In the genomic region with DNA sequence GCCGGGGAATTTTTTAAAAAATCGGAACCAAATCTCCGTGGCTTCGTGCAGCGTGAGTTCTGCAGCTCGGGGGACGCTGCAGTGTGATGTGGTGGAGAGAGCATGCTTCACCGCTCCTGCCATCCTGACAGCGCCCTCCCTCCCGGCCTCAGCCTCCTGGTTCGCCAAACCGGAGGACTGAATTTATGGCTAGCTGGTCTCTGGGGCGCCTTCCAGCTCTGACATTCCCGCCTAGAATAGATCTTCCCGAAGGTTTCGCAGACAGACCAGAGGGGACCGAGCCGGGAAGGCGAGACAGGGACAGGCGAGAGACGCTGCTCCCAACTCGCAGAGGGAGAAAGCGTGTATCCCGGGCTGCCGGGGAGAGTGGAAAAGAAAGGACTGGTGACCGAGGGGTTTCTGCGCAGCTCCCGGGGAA, we compare ENCODE assay signal across 9 cellular contexts. TPM values are rescaled to one million over a fixed set of nuclear protein-coding genes. Genes with fewer than 3 reads are reported as not detected.
DNase-seq lines count a peak whose midpoint lies in the region; FAIRE-seq and TF ChIP-seq lines count a peak whose summit lies in the region.
"Had no signal": no experiment of that assay in that cellular context is flagged by ENCODE, and none has a peak within 500 bp of the region (broad histone marks: within the 10 kb centered on the region; RNA-seq: fewer than 3 reads in every experiment).

No MANE protein-coding gene starts in this region.

- peak overlapping the region; percentile 79 for H3K4me2 ChIP-seq in keratinocyte (ENCODE audit: control insufficient read depth, extremely low read depth, insufficient read depth, low read depth, low read length)

- H3K36me3 ChIP-seq in Caco-2 (ENCODE audit: control insufficient read depth, insufficient read depth, low read length) (no peaks in the 10 kb centered on the region), bronchial epithelial cell (ENCODE audit: control insufficient read depth, insufficient read depth, low read length) (no peaks in the 10 kb centered on the region), keratinocyte (ENCODE audit: control insufficient read depth in 2 of 2, extremely low read depth in 1 of 2, insufficient read depth in 2 of 2, low read length in 2 of 2) (no peaks in the 10 kb centered on the region)

- H2AFZ ChIP-seq in keratinocyte (ENCODE audit: control insufficient read depth, low read length) = peak overlapping the region; percentile 51

- H3K9me3 Mint-ChIP-seq in Caco-2 (ENCODE audit: unreplicated experiment) = no peaks in the 10 kb centered on the region

- DNase-seq in Caco-2 = peak in 1 of 2 experiments; percentile 38
- peak; percentile 48 for DNase-seq in M059J (ENCODE audit: low read depth)
- DNase-seq in bronchial epithelial cell (ENCODE audit: low read depth) = no peak
- DNase-seq in keratinocyte (ENCODE audit: low read depth, low spot score) = no peak
- no peak for DNase-seq in CD1c-positive myeloid dendritic cell (ENCODE audit: extremely low spot score)
- DNase-seq in NCI-H2029 (lab: John Stamatoyannopoulos, UW) = no peak
- no peak for DNase-seq in SIG-M5 (lab: John Stamatoyannopoulos, UW)

- peak overlapping the region; percentile 82 for H3K27ac Mint-ChIP-seq in Caco-2 (ENCODE audit: unreplicated experiment)

- H3K4me3 ChIP-seq in Caco-2 (ENCODE audit: low read depth, low read length) = peak overlapping the region; percentile 37
- peak overlapping the region; percentile 58 for H3K4me3 ChIP-seq in bronchial epithelial cell (ENCODE audit: low read depth, low read length)
- H3K4me3 ChIP-seq in keratinocyte (ENCODE audit: control insufficient read depth in 2 of 3, extremely low read depth in 1 of 3, insufficient read depth in 2 of 3, low read depth in 1 of 3, low read length in 3 of 3) = peak overlapping the region; percentile 21 to 62 (median 62)
- H3K4me3 ChIP-seq in skin epidermis = peak overlapping the region; percentile 40 to 63 (median 56)

- H3K27me3 Mint-ChIP-seq in Caco-2 (ENCODE audit: insufficient read depth, unreplicated experiment) = peaks cover 17% of the 10 kb centered on the region

- no peak for TF ChIP-seq CTCF in Caco-2 (IDR thresholded peaks at IDR 0.05; ENCODE audit: insufficient read depth in 1 of 2, low read depth in 1 of 2, low read length in 1 of 2, severe bottlenecking in 1 of 2, unreplicated experiment in 1 of 2)
- no peak for TF ChIP-seq CTCF in bronchial epithelial cell (IDR thresholded peaks at IDR 0.05; ENCODE audit: insufficient read depth, low read length, severe bottlenecking)
- peak in 1 of 3 experiments; percentile 23 for TF ChIP-seq CTCF in keratinocyte (optimal IDR thresholded peaks at IDR 0.05 in 1 of 3, IDR thresholded peaks at IDR 0.05 in 1 of 3, conservative IDR thresholded peaks at IDR 0.05 in 1 of 3; ENCODE audit: extremely low read depth in 1 of 3, insufficient read depth in 2 of 3, low read length in 3 of 3)

- H3K9me1 ChIP-seq in keratinocyte (ENCODE audit: control insufficient read depth, extremely low read depth, insufficient read depth, low read length) = no peaks in the 10 kb centered on the region

- no peaks in the 10 kb centered on the region for H3K4me1 Mint-ChIP-seq in Caco-2 (ENCODE audit: low read depth, unreplicated experiment)

- POLR2A ChIA-PET in Caco-2 (lab: Charles Lee) = no interaction called here

- no peaks in the 10 kb centered on the region for H3K27me3 ChIP-seq in Caco-2 (replicated peaks; ENCODE audit: control insufficient read depth, insufficient read depth, low read length)
- H3K27me3 ChIP-seq in bronchial epithelial cell (ENCODE audit: control insufficient read depth, insufficient read depth, low read length) = no peaks in the 10 kb centered on the region
- H3K27me3 ChIP-seq in keratinocyte (ENCODE audit: control insufficient read depth, extremely low read depth, insufficient read depth, low read length) = peaks cover 61% of the 10 kb centered on the region

- H3K9me3 ChIP-seq in Caco-2 (no peaks in the 10 kb centered on the region), keratinocyte (ENCODE audit: control insufficient read depth, low read depth, low read length) (no peaks in the 10 kb centered on the region)

- H3K79me2 ChIP-seq in keratinocyte (ENCODE audit: control insufficient read depth, insufficient read depth, low read length) = no peaks in the 10 kb centered on the region

- H3K4me3 Mint-ChIP-seq in Caco-2 (ENCODE audit: unreplicated experiment) = peak overlapping the region; percentile 92

- H3K9ac ChIP-seq in keratinocyte (ENCODE audit: control insufficient read depth, extremely low read depth, insufficient read depth, low read length) = peak overlapping the region; percentile 9

- intact Hi-C loops in Caco-2 (cut with micrococcal nuclease; ENCODE audit: unreplicated experiment) = loop anchor here (5.0 kb wide), 1 partner anchor 78 kb away; no protein-coding TSS in a partner anchor

- no peak overlapping the region for H3K27ac ChIP-seq in keratinocyte (ENCODE audit: control insufficient read depth, insufficient read depth, low read length)
- peak overlapping the region; percentile 2 to 95 (median 81) for H3K27ac ChIP-seq in skin epidermis

- dilution Hi-C loops in keratinocyte (cut with MboI; ENCODE audit: extremely low pct_ligation_motif_present, low sequenced_read_pairs) = no loop called here

- CTCF ChIA-PET in Caco-2 (lab: Charles Lee) = interaction anchor here (1.3 kb wide), 1 partner anchor 11 kb away, joined by 11 read pairs; no protein-coding TSS in a partner anchor

- FAIRE-seq in bronchial epithelial cell (lab: Jason Lieb, UNC) (no peak), keratinocyte (lab: Jason Lieb, UNC) (no peak)

- no peaks in the 10 kb centered on the region for H3K36me3 Mint-ChIP-seq in Caco-2 (ENCODE audit: insufficient read depth, unreplicated experiment)

- no peaks in the 10 kb centered on the region for H4K20me1 ChIP-seq in keratinocyte (ENCODE audit: control insufficient read depth, extremely low read depth, insufficient read depth, low read length)

- H3K4me1 ChIP-seq in Caco-2 (no peaks in the 10 kb centered on the region), keratinocyte (ENCODE audit: control insufficient read depth, extremely low read depth, insufficient read depth, low read length) (peaks cover 37% of the 10 kb centered on the region)

- no TSS peak for BruUV-seq in Caco-2 (replicated peaks; lab: Mats Ljungman, UMichigan)

RNA-seq across cellular contexts. Expression of gene HOPX, which starts 25.9 kb away (rescaled TPM):
- total RNA-seq in Caco-2 (2022) = 0.21 TPM in 1 of 2 replicates, not detected in the other
- 4.3 and 5.6 TPM in 2 replicates for total RNA-seq in M059J (2014; rRNA removed; shearing (Covaris generic))
- 30.8 and 194 TPM in 2 replicates for total RNA-seq in bronchial epithelial cell
- polyA plus RNA-seq in keratinocyte = 5.4 to 8.5 TPM (median 6.2 TPM) in 3 replicates
- polyA plus RNA-seq in keratinocyte (2011; ENCODE audit: low read depth) = 148 TPM
- polyA plus RNA-seq in keratinocyte (2011; cell fraction: cytosol; rRNA removed) = 4.1 and 10.2 TPM in 2 replicates
- 4.6 and 5.3 TPM in 2 replicates for polyA plus RNA-seq in keratinocyte (2011; cell fraction: nucleus; rRNA removed)
- 5.4 and 676 TPM in 2 replicates for polyA plus RNA-seq in keratinocyte (2012; ENCODE audit: low replicate concordance)
- 0.98 to 4.6 TPM (median 2.5 TPM) in 3 replicates for polyA minus RNA-seq in keratinocyte
- 2.1 TPM for polyA minus RNA-seq in keratinocyte (2011; cell fraction: cytosol; rRNA and poly(A)+ RNA removed)
- 4.9 and 5.7 TPM in 2 replicates for polyA minus RNA-seq in keratinocyte (2011; cell fraction: nucleus; rRNA and poly(A)+ RNA removed)
- total RNA-seq: HT1080 had no signal
